23 cellular contexts compared by ENCODE assay signal in the genomic region with DNA sequence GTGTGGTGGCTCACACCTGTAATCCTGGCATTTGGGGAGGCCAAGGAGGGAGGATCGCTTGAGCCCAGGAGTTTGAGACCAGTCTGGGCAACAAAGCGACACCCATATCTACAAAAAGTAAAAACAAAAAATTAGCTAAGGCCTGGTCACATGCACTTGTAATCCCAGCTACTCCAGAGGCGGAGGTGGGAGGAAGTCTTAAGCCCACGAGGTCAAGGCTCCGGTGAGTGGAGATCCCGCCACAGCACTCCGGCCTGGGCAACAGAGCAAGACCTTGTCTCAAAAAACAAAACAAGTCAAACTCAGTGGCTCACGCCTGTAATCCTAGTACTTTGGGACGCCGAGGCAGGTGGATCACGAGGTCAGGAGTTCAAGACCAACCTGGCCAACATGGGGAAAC. TPM values are rescaled to one million over a fixed set of nuclear protein-coding genes. Genes with fewer than 3 reads are reported as not detected.
DNase-seq lines count a peak whose midpoint lies in the region; ATAC-seq and TF ChIP-seq lines count a peak whose summit lies in the region.
"Had no signal": no experiment of that assay in that cellular context is flagged by ENCODE, and none has a peak within 500 bp of the region (broad histone marks: within the 10 kb centered on the region; RNA-seq: fewer than 3 reads in every experiment).

No MANE protein-coding gene starts in this region.

- ATAC-seq in psoas muscle (no peak), upper lobe of right lung (no peak), HG03139 (IDR thresholded peaks at IDR 0.05; ENCODE audit: unreplicated experiment) (no peak)
- ATAC-seq: activated CD4-positive, CD25-positive, alpha-beta regulatory T cell treated with anti-CD3 and anti-CD28 coated beads, Interleukin-2, amount 50 U/mL, for 24 hours; HCT116; PC-3; SK-N-SH treated with all-trans-retinoic acid at 6 μM for 48 hours had no signal

- H3K4me1 ChIP-seq in OCI-LY3 (ENCODE audit: low read length), result peaks cover 38% of the 10 kb centered on the region
- H3K4me1 ChIP-seq in duodenal mucosa (ENCODE audit: control insufficient read depth in 1 of 2, insufficient read depth in 2 of 2, low read length in 2 of 2), result peaks cover 28 to 29% of the 10 kb centered on the region in 2 donors
- peaks cover 14% of the 10 kb centered on the region for H3K4me1 ChIP-seq in psoas muscle
- peaks cover 39% of the 10 kb centered on the region for H3K4me1 ChIP-seq in upper lobe of right lung

- H3K9ac ChIP-seq in OCI-LY3 (ENCODE audit: low read length) (no peak overlapping the region; the same call in 1 of the 2 replicates), duodenal mucosa (ENCODE audit: low read depth in 1 of 2, low read length in 2 of 2) (no peak overlapping the region)

- no peaks in the 10 kb centered on the region for H3K36me3 ChIP-seq in OCI-LY3 (replicated peaks; ENCODE audit: low read depth, low read length)
- H3K36me3 ChIP-seq in duodenal mucosa (ENCODE audit: control insufficient read depth in 1 of 2, insufficient read depth in 2 of 2, low read length in 2 of 2), result no peaks in the 10 kb centered on the region
- no peaks in the 10 kb centered on the region for H3K36me3 ChIP-seq in psoas muscle (ENCODE audit: insufficient read depth in 1 of 2, low read depth in 1 of 2)
- no peaks in the 10 kb centered on the region for H3K36me3 ChIP-seq in upper lobe of right lung
- H3K36me3 ChIP-seq: left lung, right lobe of liver had no signal

- H2AFZ ChIP-seq in OCI-LY3 (ENCODE audit: low read depth, low read length), result no peak overlapping the region

- WGBS in psoas muscle, 3 donors, result 81 to 89% (median 81%) methylated on average over 11 of the region's 11 CpGs

- no peaks in the 10 kb centered on the region for H3K79me2 ChIP-seq in OCI-LY3 (ENCODE audit: low read length)

- H3K4me3 ChIP-seq in OCI-LY3 (ENCODE audit: low read length) (no peak overlapping the region), duodenal mucosa (ENCODE audit: low read depth in 1 of 2, low read length in 2 of 2) (no peak overlapping the region), psoas muscle (no peak overlapping the region), upper lobe of right lung (no peak overlapping the region)
- H3K4me3 ChIP-seq: left lung, right lobe of liver had no signal

- H3K9me3 ChIP-seq in OCI-LY3 (ENCODE audit: insufficient read depth, low read length) (no peaks in the 10 kb centered on the region), duodenal mucosa (ENCODE audit: control insufficient read depth in 1 of 2, low read length in 2 of 2) (no peaks in the 10 kb centered on the region), psoas muscle (no peaks in the 10 kb centered on the region), upper lobe of right lung (no peaks in the 10 kb centered on the region)
- H3K9me3 ChIP-seq: left lung, right lobe of liver had no signal

- no peaks in the 10 kb centered on the region for H4K20me1 ChIP-seq in OCI-LY3 (ENCODE audit: insufficient read depth, low read length)

- no peak for DNase-seq in psoas muscle
- DNase-seq in upper lobe of right lung, result no peak
- DNase-seq in dedifferentiated amniotic fluid mesenchymal stem cell (ENCODE audit: extremely low spot score), result no peak
- DNase-seq in stimulated activated CD4-positive, alpha-beta T cell treated with anti-CD3 and anti-CD28 coated beads, Interleukin-4, amount 100 ng/mL, for 24 hours, result no peak
- DNase-seq: activated CD4-positive, alpha-beta memory T cell treated with anti-CD3 and anti-CD28 coated beads for 36 hours; activated naive CD4-positive, alpha-beta T cell treated with anti-CD3 and anti-CD28 coated beads for 36 hours; DMS79 treated with DMSO at 0.1 percent for 48 hours; GDM1; immature natural killer cell; left lung; NCI-H2029; NCI-H526; NK-92 treated with Interleukin-12 subunit alpha and Interleukin-12 subunit beta, amount 100 ng/mL, for 24 hours; PC-3; stimulated activated naive CD4-positive, alpha-beta T cell treated with Interleukin-2 at 50 U/mL for 16 hours had no signal

- H3K27me3 ChIP-seq in OCI-LY3 (ENCODE audit: low read depth, low read length) (no peaks in the 10 kb centered on the region), duodenal mucosa (ENCODE audit: control insufficient read depth in 1 of 2, insufficient read depth in 2 of 2, low read length in 2 of 2) (no peaks in the 10 kb centered on the region), psoas muscle (ENCODE audit: insufficient read depth in 3 of 3, low read length in 2 of 3) (no peaks in the 10 kb centered on the region), upper lobe of right lung (no peaks in the 10 kb centered on the region)
- H3K27me3 ChIP-seq: left lung, right lobe of liver had no signal

- H3K27ac ChIP-seq in OCI-LY3 (ENCODE audit: low read length) (peak overlapping the region; percentile 76), duodenal mucosa (ENCODE audit: low read depth, low read length) (peak overlapping the region; percentile 30), psoas muscle (peak overlapping the region; percentile 36), upper lobe of right lung (peak overlapping the region; percentile 61)
- H3K27ac ChIP-seq: C4-2B had no signal

- H3K4me2 ChIP-seq in OCI-LY3 (ENCODE audit: low read length), result peak overlapping the region; percentile 63

- TF ChIP-seq CTCF in OCI-LY3 (IDR thresholded peaks at IDR 0.05; ENCODE audit: low read depth, low read length), result no peak
- TF ChIP-seq CTCF in psoas muscle (IDR thresholded peaks at IDR 0.05), result no peak
- TF ChIP-seq CTCF in upper lobe of right lung (IDR thresholded peaks at IDR 0.05), result no peak

- intact Hi-C loops in psoas muscle (cut with DNase I), result no loop called here
- intact Hi-C loops in upper lobe of right lung (cut with DNase I), result loop anchor here (5.0 to 10.0 kb wide), 2 partner anchors 53 to 115 kb away; no protein-coding TSS in a partner anchor

RNA-seq across cellular contexts. Expression of a gene that starts 35.6 kb away (rescaled TPM):
- 100 to 1,000 TPM in 2 of 4 donors, 10 to 100 TPM in 2; 64.6 to 182 (median 125) TPM for total RNA-seq in psoas muscle
- 100 to 1,000 TPM; 109 to 267 (median 176) TPM for polyA plus RNA-seq in psoas muscle
- 169 TPM for total RNA-seq in upper lobe of right lung

RNA-seq across cellular contexts. Expression of a gene that starts 48.7 kb away (rescaled TPM):
- total RNA-seq in psoas muscle, result 100 to 1,000 TPM in 3 of 4 donors, 10 to 100 TPM in 1; 39.2 to 666 (median 157) TPM
- 100 to 1,000 TPM; 130 to 415 (median 273) TPM for polyA plus RNA-seq in psoas muscle
- 151 TPM for total RNA-seq in upper lobe of right lung
